Comparison of ENCODE assay signal across 8 cellular contexts in the genomic region with DNA sequence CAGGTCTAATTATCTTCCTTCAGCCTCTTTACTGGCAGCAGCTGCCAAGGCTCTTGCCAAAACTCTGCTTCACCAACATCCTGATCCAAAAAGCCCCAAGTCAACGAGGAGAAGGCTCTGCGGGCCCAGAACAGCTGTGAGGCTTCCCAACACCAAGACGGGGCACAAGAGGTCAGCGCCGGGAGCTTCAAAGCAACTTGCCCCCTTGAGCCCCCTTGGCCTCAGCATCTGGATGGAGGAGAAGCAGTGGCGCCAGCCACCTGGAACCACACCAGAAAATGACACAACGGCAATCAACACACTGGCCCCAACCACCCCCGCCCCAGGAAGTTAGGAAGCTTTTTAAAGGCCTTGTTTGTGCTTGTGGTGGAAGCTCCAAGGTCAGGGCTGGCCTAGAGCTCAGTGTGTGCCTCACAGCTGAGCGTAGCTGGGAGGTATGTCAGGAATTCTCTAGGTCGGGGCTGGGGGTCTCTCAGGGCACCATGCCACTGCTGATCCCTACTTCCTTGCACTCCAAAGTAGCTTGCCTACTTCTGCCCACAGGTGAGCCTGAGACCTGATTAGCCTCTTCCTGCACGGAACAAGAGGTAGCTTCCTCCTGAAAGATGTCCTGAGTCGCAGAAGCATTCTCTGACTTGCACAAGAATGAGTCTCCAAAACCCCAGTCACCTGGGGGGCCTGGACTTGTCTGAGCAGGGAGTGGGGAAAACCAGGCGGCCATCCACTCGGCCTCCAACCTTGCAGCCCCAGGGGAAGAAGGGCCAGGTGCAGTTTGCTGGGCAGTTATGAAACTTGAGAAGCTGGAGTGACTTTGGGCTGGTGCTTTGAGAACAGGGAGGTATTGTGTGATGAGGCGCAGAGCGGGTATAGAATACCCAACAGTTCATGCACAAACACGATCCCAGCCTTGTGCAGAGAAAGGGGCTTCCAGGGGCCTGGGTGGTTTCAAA. TPM values are rescaled to one million over a fixed set of nuclear protein-coding genes. Genes with fewer than 3 reads are reported as not detected.
A peak's percentile ranks its signal among the peaks of the same experiment; 100 is the strongest.
DNase-seq lines count a peak whose midpoint lies in the region; ATAC-seq, FAIRE-seq and TF ChIP-seq lines count a peak whose summit lies in the region.

No MANE protein-coding gene starts in this region.

- peak overlapping the region; percentile 95 for H4K91ac ChIP-seq in trophoblast cell (ENCODE audit: low read depth, low read length)

- peak overlapping the region; percentile 86 for H2BK120ac ChIP-seq in trophoblast cell (ENCODE audit: insufficient read depth, low read length, poor library complexity)

- peak overlapping the region; percentile 65 for H3K4ac ChIP-seq in trophoblast cell (ENCODE audit: low read depth, low read length)

- no peak overlapping the region for H3K23ac ChIP-seq in trophoblast cell (ENCODE audit: low read length)

- peaks cover 32% of the 10 kb centered on the region for H3K79me1 ChIP-seq in trophoblast cell (ENCODE audit: low read length)

- no peaks in the 10 kb centered on the region for H3K9me3 ChIP-seq in trophoblast cell (ENCODE audit: insufficient read depth, low read depth, low read length)

- ATAC-seq in HG03135 (IDR thresholded peaks at IDR 0.05; ENCODE audit: unreplicated experiment) (no peak), GM18519 (IDR thresholded peaks at IDR 0.05; ENCODE audit: low FRiP score, unreplicated experiment) (no peak)

- H3K36me3 ChIP-seq in trophoblast cell (ENCODE audit: control insufficient read depth in 1 of 2, insufficient read depth in 2 of 2, low read length in 2 of 2): no peaks in the 10 kb centered on the region

- FAIRE-seq in HTR-8/SVneo (lab: Jason Lieb, UNC): no peak

- H3K4me1 ChIP-seq in trophoblast cell (ENCODE audit: control insufficient read depth in 1 of 2, insufficient read depth in 2 of 2, low read length in 2 of 2): peaks cover 50 to 63% of the 10 kb centered on the region in 2 experiments

- H2BK12ac ChIP-seq in trophoblast cell (ENCODE audit: low read length): peak overlapping the region; percentile 74

- H4K12ac ChIP-seq in trophoblast cell (ENCODE audit: low read depth, low read length): peak overlapping the region; percentile 35

- H3K27ac Mint-ChIP-seq in activated T-helper 1 cell treated with anti-CD3 and anti-CD28 coated beads, Interleukin-12 subunit alpha, Interleukin-12 subunit beta, Interleukin-2, Interleukin-4 antibody, amounts not matched to agents 30 ng/mL and 10 ng/mL and 1 ng/mL, durations not matched to agents 14 hours and 24 hours and 36 hours: no peak overlapping the region

- H3K79me2 ChIP-seq in trophoblast cell (ENCODE audit: control insufficient read depth, insufficient read depth, low read length, poor library complexity): peaks cover 5% of the 10 kb centered on the region

- WGBS in trophoblast cell (ENCODE audit: extremely low coverage, insufficient coverage, insufficient read length): no CpG with 5 or more reads among the region's 17 CpGs

- H3K4me3 ChIP-seq in fibroblast of pulmonary artery (replicated peaks; ENCODE audit: low read depth, low read length): no peak overlapping the region
- no peak overlapping the region for H3K4me3 ChIP-seq in trophoblast cell (ENCODE audit: low read depth, low read length)

- peak overlapping the region; percentile 35 for H3K4me2 ChIP-seq in trophoblast cell (ENCODE audit: low read length)

- H2AK5ac ChIP-seq in trophoblast cell (ENCODE audit: low read length): peak overlapping the region; percentile 88

- H3K9me3 Mint-ChIP-seq in activated T-helper 1 cell treated with anti-CD3 and anti-CD28 coated beads, Interleukin-12 subunit alpha, Interleukin-12 subunit beta, Interleukin-2, Interleukin-4 antibody, amounts not matched to agents 30 ng/mL and 10 ng/mL and 1 ng/mL, durations not matched to agents 14 hours and 24 hours and 36 hours: no peaks in the 10 kb centered on the region

- H3K36me3 Mint-ChIP-seq in activated T-helper 1 cell treated with anti-CD3 and anti-CD28 coated beads, Interleukin-12 subunit alpha, Interleukin-12 subunit beta, Interleukin-2, Interleukin-4 antibody, amounts not matched to agents 30 ng/mL and 10 ng/mL and 1 ng/mL, durations not matched to agents 14 hours and 24 hours and 36 hours (ENCODE audit: low read depth): no peaks in the 10 kb centered on the region

- no peak overlapping the region for H2AFZ ChIP-seq in trophoblast cell (ENCODE audit: insufficient read depth, low read length, poor library complexity)

- peak overlapping the region; percentile 71 for H2BK5ac ChIP-seq in trophoblast cell (ENCODE audit: low read depth, low read length, poor library complexity)

- peak overlapping the region; percentile 78 for H3K18ac ChIP-seq in trophoblast cell (ENCODE audit: low read length)

- H3K4me1 Mint-ChIP-seq in activated T-helper 1 cell treated with anti-CD3 and anti-CD28 coated beads, Interleukin-12 subunit alpha, Interleukin-12 subunit beta, Interleukin-2, Interleukin-4 antibody, amounts not matched to agents 30 ng/mL and 10 ng/mL and 1 ng/mL, durations not matched to agents 14 hours and 24 hours and 36 hours (ENCODE audit: low read depth): no peaks in the 10 kb centered on the region

- peak overlapping the region; percentile 83 for H3K27ac ChIP-seq in trophoblast cell (ENCODE audit: low read depth, low read length)

- peak; percentile 70 for DNase-seq in EL
- peak; percentile 79 for DNase-seq in NCI-H510A treated with DMSO at 0.1 percent for 48 hours (lab: John Stamatoyannopoulos, UW)
- DNase-seq in fibroblast of pulmonary artery (ENCODE audit: low read depth): peak; percentile 87
- peak; percentile 20 to 34 for DNase-seq in trophoblast cell
- no peak for DNase-seq in HTR-8/SVneo (ENCODE audit: insufficient read length, low spot score)
- DNase-seq in activated T-helper 1 cell treated with anti-CD3 and anti-CD28 coated beads, Interleukin-12 subunit alpha, Interleukin-12 subunit beta, Interleukin-2, Interleukin-4 antibody, amounts not matched to agents 30 ng/mL and 10 ng/mL and 1 ng/mL, durations not matched to agents 14 hours and 24 hours and 36 hours (ENCODE audit: low spot score): no peak

- no peak overlapping the region for H3K4me3 Mint-ChIP-seq in activated T-helper 1 cell treated with anti-CD3 and anti-CD28 coated beads, Interleukin-12 subunit alpha, Interleukin-12 subunit beta, Interleukin-2, Interleukin-4 antibody, amounts not matched to agents 30 ng/mL and 10 ng/mL and 1 ng/mL, durations not matched to agents 14 hours and 24 hours and 36 hours

- peak overlapping the region; percentile 59 for H3K14ac ChIP-seq in trophoblast cell (ENCODE audit: low read length)

- no peak overlapping the region for H3K9ac ChIP-seq in trophoblast cell (ENCODE audit: low read length)

- H3K27me3 Mint-ChIP-seq in activated T-helper 1 cell treated with anti-CD3 and anti-CD28 coated beads, Interleukin-12 subunit alpha, Interleukin-12 subunit beta, Interleukin-2, Interleukin-4 antibody, amounts not matched to agents 30 ng/mL and 10 ng/mL and 1 ng/mL, durations not matched to agents 14 hours and 24 hours and 36 hours (ENCODE audit: insufficient read depth): peaks cover 5% of the 10 kb centered on the region

- intact Hi-C loops in activated T-helper 1 cell treated with anti-CD3 and anti-CD28 coated beads, Interleukin-12 subunit alpha, Interleukin-12 subunit beta, Interleukin-2, Interleukin-4 antibody, amounts not matched to agents 30 ng/mL and 10 ng/mL and 1 ng/mL, durations not matched to agents 14 hours and 24 hours and 36 hours (cut with micrococcal nuclease): no loop called here

- peak overlapping the region; percentile 70 for H4K8ac ChIP-seq in trophoblast cell (ENCODE audit: low read depth, low read length)

- no peaks in the 10 kb centered on the region for H3K27me3 ChIP-seq in trophoblast cell (ENCODE audit: insufficient read depth, low read length)

- TF ChIP-seq CTCF in fibroblast of pulmonary artery (IDR thresholded peaks at IDR 0.05; ENCODE audit: low read length, missing control alignments): no peak

RNA-seq across cellular contexts. Expression of gene SRP9, which starts 9.8 kb away (rescaled TPM):
- 268 and 277 TPM in 2 replicates for polyA plus RNA-seq in trophoblast cell (2013)
- 230 and 233 TPM in 2 replicates for total RNA-seq in activated T-helper 1 cell treated with anti-CD3 and anti-CD28 coated beads, Interleukin-12 subunit alpha, Interleukin-12 subunit beta, Interleukin-2, Interleukin-4 antibody, amounts not matched to agents 30 ng/mL and 10 ng/mL and 1 ng/mL, durations not matched to agents 14 hours and 24 hours and 36 hours

RNA-seq across cellular contexts. Expression of gene EPHX1, which starts 42.1 kb away (rescaled TPM):
- 44.6 and 45.9 TPM in 2 replicates for polyA plus RNA-seq in trophoblast cell (2013)
- 1.0 and 1.6 TPM in 2 replicates for total RNA-seq in activated T-helper 1 cell treated with anti-CD3 and anti-CD28 coated beads, Interleukin-12 subunit alpha, Interleukin-12 subunit beta, Interleukin-2, Interleukin-4 antibody, amounts not matched to agents 30 ng/mL and 10 ng/mL and 1 ng/mL, durations not matched to agents 14 hours and 24 hours and 36 hours

Comparison
In these comparisons a context has a peak if more than half of its experiments do, and no peak if none do; other contexts are left out.
1. DNase-seq: peak in EL (single experiment), NCI-H510A treated with DMSO at 0.1 percent for 48 hours (single experiment), fibroblast of pulmonary artery (single experiment) and trophoblast cell (2 of 2); none in HTR-8/SVneo (single experiment) and activated T-helper 1 cell treated with anti-CD3 and anti-CD28 coated beads, Interleukin-12 subunit alpha, Interleukin-12 subunit beta, Interleukin-2, Interleukin-4 antibody, amounts not matched to agents 30 ng/mL and 10 ng/mL and 1 ng/mL, durations not matched to agents 14 hours and 24 hours and 36 hours (single experiment).